In the genomic region with DNA sequence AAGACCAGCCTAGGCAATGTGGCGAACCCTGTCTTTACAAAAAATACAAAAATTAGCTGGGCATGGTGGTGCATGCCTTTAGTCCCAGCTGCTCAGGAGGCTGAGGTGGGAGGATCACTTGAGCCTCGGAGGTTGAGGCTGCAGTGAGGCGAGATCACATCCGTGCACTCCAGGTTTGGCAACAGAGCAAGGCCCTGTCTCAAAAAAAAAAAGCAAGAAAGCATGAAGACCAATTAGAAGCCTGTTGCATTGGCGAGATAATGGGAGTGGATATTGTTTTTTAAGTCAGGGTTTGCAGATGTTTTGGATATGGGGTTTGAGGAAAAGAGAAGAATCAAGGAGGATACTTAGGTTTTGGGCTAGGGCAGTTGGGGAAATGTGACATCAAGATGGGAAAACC, we compare ENCODE assay signal across 17 cellular contexts.
"Had no signal": no experiment of that assay in that cellular context is flagged by ENCODE, and none has a peak within 500 bp of the region (broad histone marks: within the 10 kb centered on the region; RNA-seq: fewer than 3 reads in every experiment).

No MANE protein-coding gene starts in this region.

- FAIRE-seq: endothelial cell of umbilical vein had no signal

- H3K4me3 ChIP-seq: breast epithelium, gastroesophageal sphincter, suprapubic skin, tibial artery had no signal

- H3K36me3 ChIP-seq: breast epithelium, gastroesophageal sphincter, tibial artery had no signal

- H3K27me3 Mint-ChIP-seq: activated CD8-positive, alpha-beta T cell treated with anti-CD3 and anti-CD28 coated beads for 36 hours; activated naive CD4-positive, alpha-beta T cell treated with anti-CD3 and anti-CD28 coated beads, Interleukin-2, amount 50 U/mL, for 24 hours had no signal

- ATAC-seq: activated CD8-positive, alpha-beta T cell treated with anti-CD3 and anti-CD28 coated beads for 36 hours; activated T-cell treated with anti-CD3 and anti-CD28 coated beads, Interleukin-2, amount 50 U/mL, for 4 hours; gastroesophageal sphincter; right cardiac atrium had no signal

- H3K27ac ChIP-seq: breast epithelium, gastroesophageal sphincter, suprapubic skin, tibial artery had no signal

- H3K9me3 Mint-ChIP-seq: activated CD8-positive, alpha-beta T cell treated with anti-CD3 and anti-CD28 coated beads for 36 hours; activated naive CD4-positive, alpha-beta T cell treated with anti-CD3 and anti-CD28 coated beads, Interleukin-2, amount 50 U/mL, for 24 hours; activated T-cell treated with anti-CD3 and anti-CD28 coated beads, Interleukin-2, amount 50 U/mL, for 4 hours; activated T-helper 2 cell treated with anti-CD3 and anti-CD28 coated beads, Interferon-gamma antibody, Interleukin-2, Interleukin-4, amounts not matched to agents 10 μg/mL and 5 μg/mL and 100 μg/mL, durations not matched to agents 14 hours and 24 hours and 36 hours; nephron had no signal

- H3K9me3 ChIP-seq: breast epithelium, gastroesophageal sphincter, suprapubic skin, tibial artery had no signal

- H3K27me3 ChIP-seq: breast epithelium, gastroesophageal sphincter, suprapubic skin, tibial artery had no signal

- H3K27ac Mint-ChIP-seq: activated CD8-positive, alpha-beta T cell treated with anti-CD3 and anti-CD28 coated beads for 36 hours; activated naive CD4-positive, alpha-beta T cell treated with anti-CD3 and anti-CD28 coated beads, Interleukin-2, amount 50 U/mL, for 24 hours; activated T-helper 2 cell treated with anti-CD3 and anti-CD28 coated beads, Interferon-gamma antibody, Interleukin-2, Interleukin-4, amounts not matched to agents 10 μg/mL and 5 μg/mL and 100 μg/mL, durations not matched to agents 14 hours and 24 hours and 36 hours; nephron had no signal

- DNase-seq: activated CD4-positive, alpha-beta T cell treated with anti-CD3 and anti-CD28 coated beads, Interleukin-2, amount 50 U/mL, for 1 hour; activated CD8-positive, alpha-beta T cell treated with anti-CD3 and anti-CD28 coated beads for 36 hours; activated T-cell treated with anti-CD3 and anti-CD28 coated beads, Interleukin-2, amount 50 U/mL, for 4 hours; central memory CD4-positive, alpha-beta T cell; mesenchymal stem cell; posterior cingulate gyrus; right cardiac atrium; stimulated activated CD4-positive, alpha-beta T cell treated with anti-CD3 and anti-CD28 coated beads, Interleukin-2, amount 100 ng/mL, for 48 hours; T-helper 2 cell; tibial artery had no signal

- H3K4me3 Mint-ChIP-seq: activated CD8-positive, alpha-beta T cell treated with anti-CD3 and anti-CD28 coated beads for 36 hours; activated naive CD4-positive, alpha-beta T cell treated with anti-CD3 and anti-CD28 coated beads, Interleukin-2, amount 50 U/mL, for 24 hours; activated T-cell treated with anti-CD3 and anti-CD28 coated beads, Interleukin-2, amount 50 U/mL, for 4 hours; nephron had no signal
